In genomic region chr12:90122716-90123115, GRCh38 we compare ENCODE assay signal across 23 cellular contexts.
"Had no signal": no experiment of that assay in that cellular context is flagged by ENCODE, and none has a peak within 500 bp of the region (broad histone marks: within the 10 kb centered on the region; RNA-seq: fewer than 3 reads in every experiment).

No MANE protein-coding gene starts in this region.

- H3K79me2 ChIP-seq: hepatocyte had no signal

- H3K9me3 ChIP-seq: gastrocnemius medialis had no signal

- DNase-seq: cerebellar nuclear complex; cortex of kidney; effector CD4-positive, alpha-beta T cell; foreskin fibroblast; gastrocnemius medialis; heart left ventricle; kidney; left lung; mesendoderm; midbrain; naive thymus-derived CD8-positive, alpha-beta T cell; nephron progenitor cell; spleen; stimulated activated CD4-positive, alpha-beta T cell treated with anti-CD3 and anti-CD28 coated beads, Interleukin-4, amount 100 ng/mL, for 4 hours; stimulated activated naive CD8-positive, alpha-beta T cell treated with anti-CD3 and anti-CD28 coated beads, Interleukin-15, Interleukin-2, amounts not matched to agents 100 U/mL and 50 U/mL, for 24 hours; upper lobe of left lung had no signal

- H3K36me3 ChIP-seq: gastrocnemius medialis, heart left ventricle, left lung, right atrium auricular region, spleen, thoracic aorta, tibial nerve, upper lobe of left lung had no signal

- H3K4me1 ChIP-seq: gastrocnemius medialis, heart left ventricle, left lung, right atrium auricular region, spleen, tibial nerve, upper lobe of left lung had no signal

- H3K4me3 ChIP-seq: dorsolateral prefrontal cortex, gastrocnemius medialis, heart left ventricle, hepatocyte, left lung, right atrium auricular region, skin epidermis, spleen, thoracic aorta, tibial nerve, upper lobe of left lung had no signal

- H3K27ac ChIP-seq: dorsolateral prefrontal cortex, epithelial cell of prostate, gastrocnemius medialis, heart left ventricle, hepatocyte, left lung, right atrium auricular region, skin epidermis, spleen, thoracic aorta, tibial nerve, upper lobe of left lung had no signal

- H3K27me3 ChIP-seq: dorsolateral prefrontal cortex, heart left ventricle, hepatocyte, left lung, right atrium auricular region, spleen, tibial nerve, upper lobe of left lung had no signal

- H2AFZ ChIP-seq: hepatocyte had no signal

- H3K4me2 ChIP-seq: hepatocyte had no signal
